ENCODE assay signal across 13 cellular contexts in genomic region chr12:52837341-52837741, GRCh38. TPM values are rescaled to one million over a fixed set of nuclear protein-coding genes. Genes with fewer than 3 reads are reported as not detected.
DNase-seq lines count a peak whose midpoint lies in the region; ATAC-seq lines count a peak whose summit lies in the region.
"Had no signal": no experiment of that assay in that cellular context is flagged by ENCODE, and none has a peak within 500 bp of the region (broad histone marks: within the 10 kb centered on the region; RNA-seq: fewer than 3 reads in every experiment).

No MANE protein-coding gene starts in this region.

- H3K79me2 ChIP-seq in GM23248 (ENCODE audit: insufficient read depth), result no peaks in the 10 kb centered on the region

- no peak overlapping the region for H3K4me3 ChIP-seq in GM23248
- H3K4me3 ChIP-seq: ascending aorta, thoracic aorta had no signal

- peak overlapping the region; percentile 13; the same call in 1 of the 2 replicates for H2AFZ ChIP-seq in GM23248

- no peaks in the 10 kb centered on the region for H3K9me3 ChIP-seq in GM23248 (ENCODE audit: low read depth)
- H3K9me3 ChIP-seq: ascending aorta, thoracic aorta had no signal

- peak overlapping the region; percentile 27 for H3K4me3 Mint-ChIP-seq in activated naive CD8-positive, alpha-beta T cell treated with anti-CD3 and anti-CD28 coated beads, Interleukin-2, amount 10 ng/mL, durations not matched to agents 7 days and 5 days

- ATAC-seq in activated naive CD8-positive, alpha-beta T cell treated with anti-CD3 and anti-CD28 coated beads, Interleukin-2, amount 10 ng/mL, durations not matched to agents 7 days and 5 days (ENCODE audit: low read depth), result no peak
- no peak for ATAC-seq in GM18907 (IDR thresholded peaks at IDR 0.05; ENCODE audit: unreplicated experiment)
- ATAC-seq: sciatic nerve had no signal

- H3K27ac ChIP-seq in GM23248, result peak overlapping the region; percentile 56
- H3K27ac ChIP-seq: ascending aorta, thoracic aorta had no signal

- in situ Hi-C loops in GM23248 (cut with MboI), result no loop called here

- no peaks in the 10 kb centered on the region for H3K9me2 ChIP-seq in GM23248 (ENCODE audit: insufficient read depth)

- no peaks in the 10 kb centered on the region for H3K36me3 Mint-ChIP-seq in activated naive CD8-positive, alpha-beta T cell treated with anti-CD3 and anti-CD28 coated beads, Interleukin-2, amount 10 ng/mL, durations not matched to agents 7 days and 5 days

- H3K9me3 Mint-ChIP-seq in activated naive CD8-positive, alpha-beta T cell treated with anti-CD3 and anti-CD28 coated beads, Interleukin-2, amount 10 ng/mL, durations not matched to agents 7 days and 5 days, result no peaks in the 10 kb centered on the region

- DNase-seq in A172 (ENCODE audit: low spot score) (peak; percentile 92), GM23248 (peak; percentile 87), iris pigment epithelial cell (ENCODE audit: low read depth) (peak; percentile 89), activated gamma-delta T cell (lab: John Stamatoyannopoulos, UW) (no peak), GM19240 (ENCODE audit: insufficient read length, low spot score) (no peak)
- no peak for DNase-seq in activated naive CD8-positive, alpha-beta T cell treated with anti-CD3 and anti-CD28 coated beads, Interleukin-2, amount 10 ng/mL, durations not matched to agents 7 days and 5 days
- no peak for DNase-seq in effector CD4-positive, alpha-beta T cell
- DNase-seq: COR-L47, NCI-H2029 treated with DMSO at 0.1 percent for 48 hours had no signal

- no peaks in the 10 kb centered on the region for H3K27me3 ChIP-seq in GM23248 (replicated peaks; ENCODE audit: insufficient read depth)
- H3K27me3 ChIP-seq: ascending aorta had no signal

- peaks cover 36% of the 10 kb centered on the region for H3K4me1 Mint-ChIP-seq in activated naive CD8-positive, alpha-beta T cell treated with anti-CD3 and anti-CD28 coated beads, Interleukin-2, amount 10 ng/mL, durations not matched to agents 7 days and 5 days

- H3K36me3 ChIP-seq in GM23248 (ENCODE audit: low read depth), result no peaks in the 10 kb centered on the region
- H3K36me3 ChIP-seq: ascending aorta, thoracic aorta had no signal

- WGBS in GM23248 (ENCODE audit: low coverage in 1 of 2, low lambda C conversion rate in 2 of 2, missing lambda C conversion rate in 2 of 2), 2 experiments, result 50 to 55% methylated on average over 9 of the region's 9 CpGs

- peak overlapping the region; percentile 43 for H3K4me2 ChIP-seq in GM23248 (ENCODE audit: unreplicated experiment)

- POLR2A ChIA-PET in activated naive CD8-positive, alpha-beta T cell treated with anti-CD3 and anti-CD28 coated beads, Interleukin-2, amount 10 ng/mL, durations not matched to agents 7 days and 5 days (lab: Charles Lee), result no interaction called here

- no peaks in the 10 kb centered on the region for H3F3A ChIP-seq in GM23248 (ENCODE audit: insufficient read depth)

- H3K27ac Mint-ChIP-seq in activated naive CD8-positive, alpha-beta T cell treated with anti-CD3 and anti-CD28 coated beads, Interleukin-2, amount 10 ng/mL, durations not matched to agents 7 days and 5 days, result peak overlapping the region; percentile 91

- H3K9ac ChIP-seq in GM23248, result peak overlapping the region; percentile 37; the same call in 1 of the 2 replicates

- peaks cover 5% of the 10 kb centered on the region for H3K27me3 Mint-ChIP-seq in activated naive CD8-positive, alpha-beta T cell treated with anti-CD3 and anti-CD28 coated beads, Interleukin-2, amount 10 ng/mL, durations not matched to agents 7 days and 5 days

- no peaks in the 10 kb centered on the region for H4K20me1 ChIP-seq in GM23248 (ENCODE audit: insufficient read depth)

- H3K4me1 ChIP-seq in GM23248 (ENCODE audit: insufficient read depth), result peaks cover 26% of the 10 kb centered on the region
- H3K4me1 ChIP-seq: ascending aorta had no signal

RNA-seq across cellular contexts. Expression of gene KRT79, which starts 3.2 kb away (rescaled TPM):
- total RNA-seq in A172 (2014; rRNA removed; shearing (Covaris generic)), result 0.26 and 0.33 TPM in 2 replicates
- not detected in 2 replicates for total RNA-seq in GM23248 (2014; rRNA removed; shearing (Covaris generic))
- 0.15 TPM in 1 of 2 replicates, not detected in the other for polyA plus RNA-seq in GM23248 (2016; fragmentation: Nextera tagmentation; extraction: Ambion mirVana)
- not detected for total RNA-seq in activated naive CD8-positive, alpha-beta T cell treated with anti-CD3 and anti-CD28 coated beads, Interleukin-2, amount 10 ng/mL, durations not matched to agents 7 days and 5 days
- total RNA-seq: ascending aorta, sciatic nerve, thoracic aorta had no signal

RNA-seq across cellular contexts. Expression of gene KRT78, which starts 11.5 kb away (rescaled TPM):
- not detected in 2 replicates for total RNA-seq in A172 (2014; rRNA removed; shearing (Covaris generic))
- not detected in 2 replicates for total RNA-seq in GM23248 (2014; rRNA removed; shearing (Covaris generic))
- polyA plus RNA-seq in GM23248 (2016; fragmentation: Nextera tagmentation; extraction: Ambion mirVana), result not detected in 2 replicates
- total RNA-seq in activated naive CD8-positive, alpha-beta T cell treated with anti-CD3 and anti-CD28 coated beads, Interleukin-2, amount 10 ng/mL, durations not matched to agents 7 days and 5 days, result not detected
- total RNA-seq: ascending aorta, sciatic nerve, thoracic aorta had no signal

RNA-seq across cellular contexts. Expression of gene KRT4, which starts 23.4 kb away (rescaled TPM):
- total RNA-seq in A172 (2014; rRNA removed; shearing (Covaris generic)), result 0.07 TPM in 1 of 2 replicates, not detected in the other
- total RNA-seq in GM23248 (2014; rRNA removed; shearing (Covaris generic)), result 0.22 TPM in 1 of 2 replicates, not detected in the other
- 0.13 TPM in 1 of 2 replicates, not detected in the other for polyA plus RNA-seq in GM23248 (2016; fragmentation: Nextera tagmentation; extraction: Ambion mirVana)
- not detected for total RNA-seq in activated naive CD8-positive, alpha-beta T cell treated with anti-CD3 and anti-CD28 coated beads, Interleukin-2, amount 10 ng/mL, durations not matched to agents 7 days and 5 days
- total RNA-seq: ascending aorta, sciatic nerve, thoracic aorta had no signal

RNA-seq across cellular contexts. Expression of gene KRT3, which starts 41.4 kb away (rescaled TPM):
- not detected in 2 replicates for total RNA-seq in A172 (2014; rRNA removed; shearing (Covaris generic))
- not detected in 2 replicates for total RNA-seq in GM23248 (2014; rRNA removed; shearing (Covaris generic))
- not detected in 2 replicates for polyA plus RNA-seq in GM23248 (2016; fragmentation: Nextera tagmentation; extraction: Ambion mirVana)
- total RNA-seq in activated naive CD8-positive, alpha-beta T cell treated with anti-CD3 and anti-CD28 coated beads, Interleukin-2, amount 10 ng/mL, durations not matched to agents 7 days and 5 days, result not detected
- total RNA-seq: ascending aorta, sciatic nerve, thoracic aorta had no signal

Comparison
In these comparisons a context has a peak if more than half of its experiments do, and no peak if none do; other contexts are left out.
1. DNase-seq: peak in A172 (single experiment), GM23248 (single experiment) and iris pigment epithelial cell (single experiment); none in activated naive CD8-positive, alpha-beta T cell treated with anti-CD3 and anti-CD28 coated beads, Interleukin-2, amount 10 ng/mL, durations not matched to agents 7 days and 5 days (single experiment), activated gamma-delta T cell (single experiment), effector CD4-positive, alpha-beta T cell (single experiment) and GM19240 (single experiment).